Comparison of ENCODE assay signal across 1 cellular context in the genomic region with DNA sequence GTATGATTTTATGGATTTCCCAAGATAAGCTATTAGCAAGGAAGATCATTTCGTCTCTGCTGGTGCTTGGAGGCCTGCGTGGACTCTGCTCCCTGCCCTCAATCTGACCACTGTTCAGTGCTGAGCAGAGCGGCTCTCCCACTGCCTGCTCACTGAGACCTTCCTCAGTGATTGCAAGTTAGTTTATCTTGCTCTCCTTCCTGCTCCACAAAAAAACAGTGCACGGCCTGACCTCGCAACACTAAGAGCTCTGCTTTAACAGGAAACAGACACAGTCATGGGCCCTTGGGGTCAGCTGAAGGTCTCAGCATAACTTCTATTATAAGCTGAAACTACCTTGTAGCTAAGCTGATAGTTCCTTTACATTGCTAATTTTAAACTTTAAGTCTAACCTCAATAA.
TF ChIP-seq lines count a peak whose summit lies in the region.

No MANE protein-coding gene starts in this region.

TF ChIP-seq in IMR-90, 13 proteins besides CTCF, POLR2A, EP300 and RAD21 (continued from another document):
- TF ChIP-seq MAFK (IDR thresholded peaks at IDR 0.05; ENCODE audit: low read depth, low read length) (no peak), CHD1 (IDR thresholded peaks at IDR 0.05; ENCODE audit: low read depth, low read length) (no peak)
